Comparison of ENCODE assay signal across 1 cellular context in the genomic region with DNA sequence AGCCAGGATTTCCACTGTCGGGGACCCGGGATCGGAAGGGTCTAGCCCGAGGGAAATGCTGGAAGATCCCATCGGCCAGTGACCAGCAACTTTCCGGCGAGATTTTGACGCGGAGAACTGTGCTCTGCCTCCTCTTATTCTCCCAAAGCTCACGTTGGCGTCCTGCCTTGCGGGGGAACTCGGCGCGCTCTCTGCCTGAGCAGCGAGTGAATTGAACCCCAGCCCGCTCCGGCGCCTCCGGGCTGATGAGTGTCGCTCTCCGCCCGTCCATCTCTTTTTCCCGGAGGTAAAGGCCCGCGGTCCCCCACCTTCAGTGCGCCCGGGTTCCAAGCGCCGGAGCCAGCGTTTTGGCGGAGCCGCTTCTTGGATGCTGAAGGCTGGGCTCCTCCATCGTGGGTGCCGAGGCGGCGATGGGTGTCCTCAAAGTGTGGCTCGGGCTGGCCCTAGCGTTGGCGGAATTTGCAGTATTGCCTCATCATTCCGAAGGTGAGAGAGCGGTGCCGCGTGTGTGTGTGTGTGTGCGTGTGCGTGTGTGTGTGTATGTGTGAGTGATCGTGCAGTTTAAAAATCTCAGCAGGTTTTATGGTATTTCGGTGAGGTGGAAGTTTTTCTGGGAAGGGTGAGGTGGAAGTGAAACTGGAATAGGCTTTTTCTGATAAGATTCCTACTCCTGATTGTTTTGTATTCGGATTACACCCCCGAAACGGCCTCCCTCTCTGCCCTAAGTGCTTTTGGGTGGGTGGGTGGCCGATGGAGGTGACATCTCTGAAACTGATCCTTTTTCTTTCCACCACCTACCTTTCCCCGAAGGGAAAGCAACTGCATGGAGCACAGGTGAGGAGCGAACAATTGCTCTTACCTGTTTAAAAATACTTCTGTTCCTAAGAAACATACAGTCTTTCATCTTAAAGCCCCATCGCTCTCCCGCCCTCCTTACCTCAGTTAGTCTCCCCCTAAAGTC.
A peak's percentile ranks its signal among the peaks of the same experiment; 100 is the strongest.
TF ChIP-seq lines count a peak whose summit lies in the region.

No MANE protein-coding gene starts in this region.

TF ChIP-seq in HEK293, 187 proteins besides CTCF, POLR2A, EP300 and RAD21 (continued from another document and continues in another):
- TF ChIP-seq, protein P1, sequence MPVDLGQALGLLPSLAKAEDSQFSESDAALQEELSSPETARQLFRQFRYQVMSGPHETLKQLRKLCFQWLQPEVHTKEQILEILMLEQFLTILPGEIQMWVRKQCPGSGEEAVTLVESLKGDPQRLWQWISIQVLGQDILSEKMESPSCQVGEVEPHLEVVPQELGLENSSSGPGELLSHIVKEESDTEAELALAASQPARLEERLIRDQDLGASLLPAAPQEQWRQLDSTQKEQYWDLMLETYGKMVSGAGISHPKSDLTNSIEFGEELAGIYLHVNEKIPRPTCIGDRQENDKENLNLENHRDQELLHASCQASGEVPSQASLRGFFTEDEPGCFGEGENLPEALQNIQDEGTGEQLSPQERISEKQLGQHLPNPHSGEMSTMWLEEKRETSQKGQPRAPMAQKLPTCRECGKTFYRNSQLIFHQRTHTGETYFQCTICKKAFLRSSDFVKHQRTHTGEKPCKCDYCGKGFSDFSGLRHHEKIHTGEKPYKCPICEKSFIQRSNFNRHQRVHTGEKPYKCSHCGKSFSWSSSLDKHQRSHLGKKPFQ (tag by site-specific recombination; IDR thresholded peaks at IDR 0.05): peak; percentile 40; the same call in 1 of the 2 replicates
- TF ChIP-seq ZNF626 (tag by site-specific recombination; IDR thresholded peaks at IDR 0.05): no peak
- TF ChIP-seq ZNF157 (tag by site-specific recombination; IDR thresholded peaks at IDR 0.05): no peak
- TF ChIP-seq ZNF350 (tag by site-specific recombination; IDR thresholded peaks at IDR 0.05): no peak
- TF ChIP-seq ZIC2 (tag by site-specific recombination; IDR thresholded peaks at IDR 0.05): no peak
- TF ChIP-seq KLF8 (tag by site-specific recombination; IDR thresholded peaks at IDR 0.05): no peak
- no peak for TF ChIP-seq ZSCAN30 (tag by site-specific recombination; IDR thresholded peaks at IDR 0.05)
- TF ChIP-seq ZNF660 (tag by site-specific recombination; IDR thresholded peaks at IDR 0.05): no peak
- no peak for TF ChIP-seq GLI4 (tag by site-specific recombination; IDR thresholded peaks at IDR 0.05)
- TF ChIP-seq ZFP69B (tag by site-specific recombination; IDR thresholded peaks at IDR 0.05): peak; percentile 71; the same call in 1 of the 2 replicates
- no peak for TF ChIP-seq ZNF112 (tag by site-specific recombination; IDR thresholded peaks at IDR 0.05)
- no peak for TF ChIP-seq SP2 (tag by site-specific recombination; IDR thresholded peaks at IDR 0.05)
- no peak for TF ChIP-seq ZNF23 (tag by site-specific recombination; IDR thresholded peaks at IDR 0.05; ENCODE audit: borderline replicate concordance)
- 0 out of 2 replicates have a peak, but pooled peaks have one; percentile 29 for TF ChIP-seq KLF1 (tag by site-specific recombination; IDR thresholded peaks at IDR 0.05)
- no peak for TF ChIP-seq HOXD13 (CRISPR knock-in tag; IDR thresholded peaks at IDR 0.05; ENCODE audit: borderline replicate concordance)
- no peak for TF ChIP-seq ZBTB48 (tag by site-specific recombination; IDR thresholded peaks at IDR 0.05)
- TF ChIP-seq ZNF514 (tag by site-specific recombination; IDR thresholded peaks at IDR 0.05): no peak
- peak; percentile 65; the same call in 1 of the 2 replicates for TF ChIP-seq ZNF2 (tag by site-specific recombination; IDR thresholded peaks at IDR 0.05)
- TF ChIP-seq, protein P2, sequence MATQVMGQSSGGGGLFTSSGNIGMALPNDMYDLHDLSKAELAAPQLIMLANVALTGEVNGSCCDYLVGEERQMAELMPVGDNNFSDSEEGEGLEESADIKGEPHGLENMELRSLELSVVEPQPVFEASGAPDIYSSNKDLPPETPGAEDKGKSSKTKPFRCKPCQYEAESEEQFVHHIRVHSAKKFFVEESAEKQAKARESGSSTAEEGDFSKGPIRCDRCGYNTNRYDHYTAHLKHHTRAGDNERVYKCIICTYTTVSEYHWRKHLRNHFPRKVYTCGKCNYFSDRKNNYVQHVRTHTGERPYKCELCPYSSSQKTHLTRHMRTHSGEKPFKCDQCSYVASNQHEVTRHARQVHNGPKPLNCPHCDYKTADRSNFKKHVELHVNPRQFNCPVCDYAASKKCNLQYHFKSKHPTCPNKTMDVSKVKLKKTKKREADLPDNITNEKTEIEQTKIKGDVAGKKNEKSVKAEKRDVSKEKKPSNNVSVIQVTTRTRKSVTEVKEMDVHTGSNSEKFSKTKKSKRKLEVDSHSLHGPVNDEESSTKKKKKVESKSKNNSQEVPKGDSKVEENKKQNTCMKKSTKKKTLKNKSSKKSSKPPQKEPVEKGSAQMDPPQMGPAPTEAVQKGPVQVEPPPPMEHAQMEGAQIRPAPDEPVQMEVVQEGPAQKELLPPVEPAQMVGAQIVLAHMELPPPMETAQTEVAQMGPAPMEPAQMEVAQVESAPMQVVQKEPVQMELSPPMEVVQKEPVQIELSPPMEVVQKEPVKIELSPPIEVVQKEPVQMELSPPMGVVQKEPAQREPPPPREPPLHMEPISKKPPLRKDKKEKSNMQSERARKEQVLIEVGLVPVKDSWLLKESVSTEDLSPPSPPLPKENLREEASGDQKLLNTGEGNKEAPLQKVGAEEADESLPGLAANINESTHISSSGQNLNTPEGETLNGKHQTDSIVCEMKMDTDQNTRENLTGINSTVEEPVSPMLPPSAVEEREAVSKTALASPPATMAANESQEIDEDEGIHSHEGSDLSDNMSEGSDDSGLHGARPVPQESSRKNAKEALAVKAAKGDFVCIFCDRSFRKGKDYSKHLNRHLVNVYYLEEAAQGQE (tag by site-specific recombination; IDR thresholded peaks at IDR 0.05): 0 out of 2 replicates have a peak, but pooled peaks have one; percentile 8
- TF ChIP-seq ZNF658 (tag by site-specific recombination; IDR thresholded peaks at IDR 0.05): no peak
- TF ChIP-seq, protein P3, sequence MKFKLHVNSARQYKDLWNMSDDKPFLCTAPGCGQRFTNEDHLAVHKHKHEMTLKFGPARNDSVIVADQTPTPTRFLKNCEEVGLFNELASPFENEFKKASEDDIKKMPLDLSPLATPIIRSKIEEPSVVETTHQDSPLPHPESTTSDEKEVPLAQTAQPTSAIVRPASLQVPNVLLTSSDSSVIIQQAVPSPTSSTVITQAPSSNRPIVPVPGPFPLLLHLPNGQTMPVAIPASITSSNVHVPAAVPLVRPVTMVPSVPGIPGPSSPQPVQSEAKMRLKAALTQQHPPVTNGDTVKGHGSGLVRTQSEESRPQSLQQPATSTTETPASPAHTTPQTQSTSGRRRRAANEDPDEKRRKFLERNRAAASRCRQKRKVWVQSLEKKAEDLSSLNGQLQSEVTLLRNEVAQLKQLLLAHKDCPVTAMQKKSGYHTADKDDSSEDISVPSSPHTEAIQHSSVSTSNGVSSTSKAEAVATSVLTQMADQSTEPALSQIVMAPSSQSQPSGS (tag by site-specific recombination; IDR thresholded peaks at IDR 0.05; ENCODE audit: low read depth): peak; percentile 37; the same call in 1 of the 2 replicates
- TF ChIP-seq ZNF776 (tag by site-specific recombination; IDR thresholded peaks at IDR 0.05; ENCODE audit: borderline replicate concordance): no peak
- TF ChIP-seq, protein P4, sequence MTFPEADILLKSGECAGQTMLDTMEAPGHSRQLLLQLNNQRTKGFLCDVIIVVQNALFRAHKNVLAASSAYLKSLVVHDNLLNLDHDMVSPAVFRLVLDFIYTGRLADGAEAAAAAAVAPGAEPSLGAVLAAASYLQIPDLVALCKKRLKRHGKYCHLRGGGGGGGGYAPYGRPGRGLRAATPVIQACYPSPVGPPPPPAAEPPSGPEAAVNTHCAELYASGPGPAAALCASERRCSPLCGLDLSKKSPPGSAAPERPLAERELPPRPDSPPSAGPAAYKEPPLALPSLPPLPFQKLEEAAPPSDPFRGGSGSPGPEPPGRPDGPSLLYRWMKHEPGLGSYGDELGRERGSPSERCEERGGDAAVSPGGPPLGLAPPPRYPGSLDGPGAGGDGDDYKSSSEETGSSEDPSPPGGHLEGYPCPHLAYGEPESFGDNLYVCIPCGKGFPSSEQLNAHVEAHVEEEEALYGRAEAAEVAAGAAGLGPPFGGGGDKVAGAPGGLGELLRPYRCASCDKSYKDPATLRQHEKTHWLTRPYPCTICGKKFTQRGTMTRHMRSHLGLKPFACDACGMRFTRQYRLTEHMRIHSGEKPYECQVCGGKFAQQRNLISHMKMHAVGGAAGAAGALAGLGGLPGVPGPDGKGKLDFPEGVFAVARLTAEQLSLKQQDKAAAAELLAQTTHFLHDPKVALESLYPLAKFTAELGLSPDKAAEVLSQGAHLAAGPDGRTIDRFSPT (tag by site-specific recombination; IDR thresholded peaks at IDR 0.05): 0 out of 2 replicates have a peak, but pooled peaks have one; percentile 17
- peak; percentile 84; the same call in 1 of the 2 replicates for TF ChIP-seq PRDM1 (tag by site-specific recombination; IDR thresholded peaks at IDR 0.05)
- TF ChIP-seq, protein P5, sequence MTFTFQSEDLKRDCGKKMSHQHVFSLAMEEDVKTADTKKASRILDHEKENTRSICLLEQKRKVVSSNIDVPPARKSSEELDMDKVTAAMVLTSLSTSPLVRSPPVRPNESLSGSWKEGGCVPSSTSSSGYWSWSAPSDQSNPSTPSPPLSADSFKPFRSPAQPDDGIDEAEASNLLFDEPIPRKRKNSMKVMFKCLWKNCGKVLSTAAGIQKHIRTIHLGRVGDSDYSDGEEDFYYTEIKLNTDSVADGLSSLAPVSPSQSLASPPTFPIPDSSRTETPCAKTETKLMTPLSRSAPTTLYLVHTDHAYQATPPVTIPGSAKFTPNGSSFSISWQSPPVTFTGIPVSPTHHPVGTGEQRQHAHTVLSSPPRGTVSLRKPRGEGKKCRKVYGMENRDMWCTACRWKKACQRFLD (tag by site-specific recombination; IDR thresholded peaks at IDR 0.05): no peak
- TF ChIP-seq GFI1B (tag by site-specific recombination; IDR thresholded peaks at IDR 0.05): peak; percentile 85
- TF ChIP-seq, protein P6, sequence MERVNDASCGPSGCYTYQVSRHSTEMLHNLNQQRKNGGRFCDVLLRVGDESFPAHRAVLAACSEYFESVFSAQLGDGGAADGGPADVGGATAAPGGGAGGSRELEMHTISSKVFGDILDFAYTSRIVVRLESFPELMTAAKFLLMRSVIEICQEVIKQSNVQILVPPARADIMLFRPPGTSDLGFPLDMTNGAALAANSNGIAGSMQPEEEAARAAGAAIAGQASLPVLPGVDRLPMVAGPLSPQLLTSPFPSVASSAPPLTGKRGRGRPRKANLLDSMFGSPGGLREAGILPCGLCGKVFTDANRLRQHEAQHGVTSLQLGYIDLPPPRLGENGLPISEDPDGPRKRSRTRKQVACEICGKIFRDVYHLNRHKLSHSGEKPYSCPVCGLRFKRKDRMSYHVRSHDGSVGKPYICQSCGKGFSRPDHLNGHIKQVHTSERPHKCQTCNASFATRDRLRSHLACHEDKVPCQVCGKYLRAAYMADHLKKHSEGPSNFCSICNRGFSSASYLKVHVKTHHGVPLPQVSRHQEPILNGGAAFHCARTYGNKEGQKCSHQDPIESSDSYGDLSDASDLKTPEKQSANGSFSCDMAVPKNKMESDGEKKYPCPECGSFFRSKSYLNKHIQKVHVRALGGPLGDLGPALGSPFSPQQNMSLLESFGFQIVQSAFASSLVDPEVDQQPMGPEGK (tag by site-specific recombination; IDR thresholded peaks at IDR 0.05): peak; percentile 39; the same call in 1 of the 2 replicates
- TF ChIP-seq ZNF624 (tag by site-specific recombination; IDR thresholded peaks at IDR 0.05): no peak
- TF ChIP-seq ZNF629 (tag by site-specific recombination; IDR thresholded peaks at IDR 0.05): peak; percentile 48
- no peak for TF ChIP-seq ZNF548 (tag by site-specific recombination; IDR thresholded peaks at IDR 0.05)
- TF ChIP-seq, protein P7, sequence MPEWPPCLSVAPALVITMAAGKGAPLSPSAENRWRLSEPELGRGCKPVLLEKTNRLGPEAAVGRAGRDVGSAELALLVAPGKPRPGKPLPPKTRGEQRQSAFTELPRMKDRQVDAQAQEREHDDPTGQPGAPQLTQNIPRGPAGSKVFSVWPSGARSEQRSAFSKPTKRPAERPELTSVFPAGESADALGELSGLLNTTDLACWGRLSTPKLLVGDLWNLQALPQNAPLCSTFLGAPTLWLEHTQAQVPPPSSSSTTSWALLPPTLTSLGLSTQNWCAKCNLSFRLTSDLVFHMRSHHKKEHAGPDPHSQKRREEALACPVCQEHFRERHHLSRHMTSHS (tag by site-specific recombination; IDR thresholded peaks at IDR 0.05): no peak
- no peak for TF ChIP-seq ZNF701 (tag by site-specific recombination; IDR thresholded peaks at IDR 0.05)
- no peak for TF ChIP-seq ZNF214 (tag by site-specific recombination; IDR thresholded peaks at IDR 0.05; ENCODE audit: borderline replicate concordance)
- TF ChIP-seq ZNF707 (tag by site-specific recombination; IDR thresholded peaks at IDR 0.05): no peak
- TF ChIP-seq ZNF621 (tag by site-specific recombination; IDR thresholded peaks at IDR 0.05): no peak
- TF ChIP-seq, protein P8, sequence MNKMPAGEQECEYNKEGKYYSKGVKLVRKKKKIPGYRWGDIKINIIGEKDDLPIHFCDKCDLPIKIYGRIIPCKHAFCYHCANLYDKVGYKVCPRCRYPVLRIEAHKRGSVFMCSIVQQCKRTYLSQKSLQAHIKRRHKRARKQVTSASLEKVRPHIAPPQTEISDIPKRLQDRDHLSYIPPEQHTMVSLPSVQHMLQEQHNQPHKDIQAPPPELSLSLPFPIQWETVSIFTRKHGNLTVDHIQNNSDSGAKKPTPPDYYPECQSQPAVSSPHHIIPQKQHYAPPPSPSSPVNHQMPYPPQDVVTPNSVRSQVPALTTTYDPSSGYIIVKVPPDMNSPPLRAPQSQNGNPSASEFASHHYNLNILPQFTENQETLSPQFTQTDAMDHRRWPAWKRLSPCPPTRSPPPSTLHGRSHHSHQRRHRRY (tag by site-specific recombination; IDR thresholded peaks at IDR 0.05): no peak
- no peak for TF ChIP-seq ZNF549 (tag by site-specific recombination; IDR thresholded peaks at IDR 0.05)
- peak; percentile 68; the same call in 1 of the 2 replicates for TF ChIP-seq ZEB2 (tag by site-specific recombination; IDR thresholded peaks at IDR 0.05)
- TF ChIP-seq, protein P9, sequence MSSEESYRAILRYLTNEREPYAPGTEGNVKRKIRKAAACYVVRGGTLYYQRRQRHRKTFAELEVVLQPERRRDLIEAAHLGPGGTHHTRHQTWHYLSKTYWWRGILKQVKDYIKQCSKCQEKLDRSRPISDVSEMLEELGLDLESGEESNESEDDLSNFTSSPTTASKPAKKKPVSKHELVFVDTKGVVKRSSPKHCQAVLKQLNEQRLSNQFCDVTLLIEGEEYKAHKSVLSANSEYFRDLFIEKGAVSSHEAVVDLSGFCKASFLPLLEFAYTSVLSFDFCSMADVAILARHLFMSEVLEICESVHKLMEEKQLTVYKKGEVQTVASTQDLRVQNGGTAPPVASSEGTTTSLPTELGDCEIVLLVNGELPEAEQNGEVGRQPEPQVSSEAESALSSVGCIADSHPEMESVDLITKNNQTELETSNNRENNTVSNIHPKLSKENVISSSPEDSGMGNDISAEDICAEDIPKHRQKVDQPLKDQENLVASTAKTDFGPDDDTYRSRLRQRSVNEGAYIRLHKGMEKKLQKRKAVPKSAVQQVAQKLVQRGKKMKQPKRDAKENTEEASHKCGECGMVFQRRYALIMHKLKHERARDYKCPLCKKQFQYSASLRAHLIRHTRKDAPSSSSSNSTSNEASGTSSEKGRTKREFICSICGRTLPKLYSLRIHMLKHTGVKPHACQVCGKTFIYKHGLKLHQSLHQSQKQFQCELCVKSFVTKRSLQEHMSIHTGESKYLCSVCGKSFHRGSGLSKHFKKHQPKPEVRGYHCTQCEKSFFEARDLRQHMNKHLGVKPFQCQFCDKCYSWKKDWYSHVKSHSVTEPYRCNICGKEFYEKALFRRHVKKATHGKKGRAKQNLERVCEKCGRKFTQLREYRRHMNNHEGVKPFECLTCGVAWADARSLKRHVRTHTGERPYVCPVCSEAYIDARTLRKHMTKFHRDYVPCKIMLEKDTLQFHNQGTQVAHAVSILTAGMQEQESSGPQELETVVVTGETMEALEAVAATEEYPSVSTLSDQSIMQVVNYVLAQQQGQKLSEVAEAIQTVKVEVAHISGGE (tag by site-specific recombination; conservative IDR thresholded peaks at IDR 0.05; ENCODE audit: low read depth): peak; percentile 74
- no peak for TF ChIP-seq OSR2 (tag by site-specific recombination; IDR thresholded peaks at IDR 0.05)
